In the genomic region with DNA sequence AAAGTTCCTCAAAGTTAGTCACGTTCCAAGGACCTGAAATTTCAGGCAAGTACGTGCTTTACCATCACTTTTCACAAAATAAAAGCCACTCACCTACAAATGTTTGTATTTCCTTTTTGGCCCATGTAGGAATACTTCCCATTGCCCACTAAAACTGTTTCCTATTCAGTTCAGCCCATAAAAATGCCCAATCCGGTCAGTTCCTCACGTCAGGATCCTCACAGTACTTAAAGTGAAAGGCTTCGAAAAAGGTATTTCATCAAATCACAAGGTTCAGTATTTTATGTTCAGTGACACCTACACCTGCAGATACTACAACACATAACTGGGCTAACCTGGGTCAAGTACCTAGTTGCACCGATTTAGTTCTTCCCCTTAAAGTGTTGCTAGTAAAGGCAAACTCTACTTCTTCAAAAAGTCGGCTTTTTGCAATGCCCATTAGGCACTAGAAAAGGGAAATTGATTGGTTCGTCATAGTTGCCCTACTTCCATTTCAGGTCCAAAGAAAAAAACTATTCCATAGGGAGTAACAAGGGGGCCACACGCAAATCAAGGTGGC, we compare ENCODE assay signal across 1 cellular context.
TF ChIP-seq lines count a peak whose summit lies in the region.

No MANE protein-coding gene starts in this region.

TF ChIP-seq in K562, 482 proteins besides CTCF, POLR2A, EP300 and RAD21 (continued from another document):
- TF ChIP-seq, protein P1, sequence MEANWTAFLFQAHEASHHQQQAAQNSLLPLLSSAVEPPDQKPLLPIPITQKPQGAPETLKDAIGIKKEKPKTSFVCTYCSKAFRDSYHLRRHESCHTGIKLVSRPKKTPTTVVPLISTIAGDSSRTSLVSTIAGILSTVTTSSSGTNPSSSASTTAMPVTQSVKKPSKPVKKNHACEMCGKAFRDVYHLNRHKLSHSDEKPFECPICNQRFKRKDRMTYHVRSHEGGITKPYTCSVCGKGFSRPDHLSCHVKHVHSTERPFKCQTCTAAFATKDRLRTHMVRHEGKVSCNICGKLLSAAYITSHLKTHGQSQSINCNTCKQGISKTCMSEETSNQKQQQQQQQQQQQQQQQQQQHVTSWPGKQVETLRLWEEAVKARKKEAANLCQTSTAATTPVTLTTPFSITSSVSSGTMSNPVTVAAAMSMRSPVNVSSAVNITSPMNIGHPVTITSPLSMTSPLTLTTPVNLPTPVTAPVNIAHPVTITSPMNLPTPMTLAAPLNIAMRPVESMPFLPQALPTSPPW (CRISPR knock-in tag; IDR thresholded peaks at IDR 0.05): no peak
- TF ChIP-seq BRD9 (IDR thresholded peaks at IDR 0.05; ENCODE audit: low read depth, partially characterized antibody) (no peak), ZEB2 (IDR thresholded peaks at IDR 0.05) (0 out of 2 replicates have a peak, but pooled peaks have one; percentile 16)
- TF ChIP-seq, protein P2, sequence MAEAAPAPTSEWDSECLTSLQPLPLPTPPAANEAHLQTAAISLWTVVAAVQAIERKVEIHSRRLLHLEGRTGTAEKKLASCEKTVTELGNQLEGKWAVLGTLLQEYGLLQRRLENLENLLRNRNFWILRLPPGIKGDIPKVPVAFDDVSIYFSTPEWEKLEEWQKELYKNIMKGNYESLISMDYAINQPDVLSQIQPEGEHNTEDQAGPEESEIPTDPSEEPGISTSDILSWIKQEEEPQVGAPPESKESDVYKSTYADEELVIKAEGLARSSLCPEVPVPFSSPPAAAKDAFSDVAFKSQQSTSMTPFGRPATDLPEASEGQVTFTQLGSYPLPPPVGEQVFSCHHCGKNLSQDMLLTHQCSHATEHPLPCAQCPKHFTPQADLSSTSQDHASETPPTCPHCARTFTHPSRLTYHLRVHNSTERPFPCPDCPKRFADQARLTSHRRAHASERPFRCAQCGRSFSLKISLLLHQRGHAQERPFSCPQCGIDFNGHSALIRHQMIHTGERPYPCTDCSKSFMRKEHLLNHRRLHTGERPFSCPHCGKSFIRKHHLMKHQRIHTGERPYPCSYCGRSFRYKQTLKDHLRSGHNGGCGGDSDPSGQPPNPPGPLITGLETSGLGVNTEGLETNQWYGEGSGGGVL (CRISPR knock-in tag; IDR thresholded peaks at IDR 0.05): no peak
